In the genomic region with DNA sequence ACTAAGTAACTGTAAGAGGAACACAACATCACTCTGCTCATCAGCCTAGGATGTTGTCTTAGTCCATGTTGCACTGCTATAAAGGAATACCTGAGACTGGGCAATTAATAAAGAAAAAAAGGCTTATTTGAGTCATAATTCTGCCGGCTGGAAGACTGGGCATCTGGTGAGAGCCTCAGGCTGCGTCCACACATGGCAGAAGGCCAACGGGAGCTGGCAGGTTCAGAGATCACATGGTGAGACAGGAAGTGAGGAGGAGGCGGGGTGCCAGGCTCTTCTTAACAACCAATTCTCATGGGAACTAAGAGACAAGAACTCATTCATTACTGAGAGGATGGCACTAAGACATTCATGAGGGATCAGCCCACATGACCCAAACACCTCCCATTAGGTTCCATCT, we compare ENCODE assay signal across 8 cellular contexts. TPM values are rescaled to one million over a fixed set of nuclear protein-coding genes. Genes with fewer than 3 reads are reported as not detected.
DNase-seq lines count a peak whose midpoint lies in the region; ATAC-seq lines count a peak whose summit lies in the region.

No MANE protein-coding gene starts in this region.

- H3K36me3 Mint-ChIP-seq in stimulated activated memory B cell treated with anti-CD40 and anti-IgM and Interleukin-4, amounts not matched to agents 10 μg/mL and 1 μg/mL and 100 μg/mL, for 72 hours: peaks cover 51% of the 10 kb centered on the region
- H3K36me3 Mint-ChIP-seq in activated naive CD4-positive, alpha-beta T cell treated with anti-CD3 and anti-CD28 coated beads, Interleukin-2, amount 50 U/mL, for 72 hours: peaks cover 5 to 6% of the 10 kb centered on the region in 2 donors

- no peaks in the 10 kb centered on the region for H3K9me3 Mint-ChIP-seq in stimulated activated memory B cell treated with anti-CD40 and anti-IgM and Interleukin-4, amounts not matched to agents 10 μg/mL and 1 μg/mL and 100 μg/mL, for 72 hours
- no peaks in the 10 kb centered on the region for H3K9me3 Mint-ChIP-seq in activated naive CD4-positive, alpha-beta T cell treated with anti-CD3 and anti-CD28 coated beads, Interleukin-2, amount 50 U/mL, for 72 hours

- H3K4me3 Mint-ChIP-seq in stimulated activated memory B cell treated with anti-CD40 and anti-IgM and Interleukin-4, amounts not matched to agents 10 μg/mL and 1 μg/mL and 100 μg/mL, for 72 hours: no peak overlapping the region

- H3K27me3 Mint-ChIP-seq in stimulated activated memory B cell treated with anti-CD40 and anti-IgM and Interleukin-4, amounts not matched to agents 10 μg/mL and 1 μg/mL and 100 μg/mL, for 72 hours: no peaks in the 10 kb centered on the region

- H3K4me1 Mint-ChIP-seq in stimulated activated memory B cell treated with anti-CD40 and anti-IgM and Interleukin-4, amounts not matched to agents 10 μg/mL and 1 μg/mL and 100 μg/mL, for 72 hours: peaks cover 16% of the 10 kb centered on the region

- intact Hi-C loops in head of caudate nucleus (cut with DNase I): no loop called here

- H3K27ac Mint-ChIP-seq in stimulated activated memory B cell treated with anti-CD40 and anti-IgM and Interleukin-4, amounts not matched to agents 10 μg/mL and 1 μg/mL and 100 μg/mL, for 72 hours: peak overlapping the region; percentile 15
- H3K27ac Mint-ChIP-seq in activated naive CD4-positive, alpha-beta T cell treated with anti-CD3 and anti-CD28 coated beads, Interleukin-2, amount 50 U/mL, for 72 hours: peak overlapping the region in 1 of 2 donors; percentile 22

- ATAC-seq in HG03469 (IDR thresholded peaks at IDR 0.05; ENCODE audit: unreplicated experiment) (peak; percentile 40), HG03442 (IDR thresholded peaks at IDR 0.05; ENCODE audit: unreplicated experiment) (no peak)
- peak; percentile 31 for ATAC-seq in stimulated activated memory B cell treated with anti-CD40 and anti-IgM and Interleukin-4, amounts not matched to agents 10 μg/mL and 1 μg/mL and 100 μg/mL, for 72 hours
- no peak for ATAC-seq in activated naive CD4-positive, alpha-beta T cell treated with anti-CD3 and anti-CD28 coated beads, Interleukin-2, amount 50 U/mL, for 72 hours

- DNase-seq in SHP77 treated with DMSO at 0.1 percent for 48 hours (lab: John Stamatoyannopoulos, UW): peak; percentile 49
- peak in 41 of 42 donors; percentile 10 to 76 (median 49) for DNase-seq in head of caudate nucleus
- no peak for DNase-seq in ecto neural progenitor cell (ENCODE audit: low spot score)
- no peak for DNase-seq in activated naive CD4-positive, alpha-beta T cell treated with anti-CD3 and anti-CD28 coated beads, Interleukin-2, amount 50 U/mL, for 72 hours (ENCODE audit: low spot score in 2 of 2)
- DNase-seq in NAMALWA (ENCODE audit: low spot score): no peak

RNA-seq across cellular contexts. Expression of a gene that starts 46.8 kb away (rescaled TPM):
- total RNA-seq in activated naive CD4-positive, alpha-beta T cell treated with anti-CD3 and anti-CD28 coated beads, Interleukin-2, amount 50 U/mL, for 72 hours: 10 to 100 TPM; 20.9 to 34.2 TPM

Comparison
In these comparisons a context has a peak if more than half of its experiments do, and no peak if none do; other contexts are left out.
1. ATAC-seq: peak in HG03469 (single experiment) and stimulated activated memory B cell treated with anti-CD40 and anti-IgM and Interleukin-4, amounts not matched to agents 10 μg/mL and 1 μg/mL and 100 μg/mL, for 72 hours (single experiment); none in HG03442 (single experiment) and activated naive CD4-positive, alpha-beta T cell treated with anti-CD3 and anti-CD28 coated beads, Interleukin-2, amount 50 U/mL, for 72 hours (0 of 2).
2. DNase-seq: peak in SHP77 treated with DMSO at 0.1 percent for 48 hours (single experiment) and head of caudate nucleus (41 of 42); none in ecto neural progenitor cell (single experiment), activated naive CD4-positive, alpha-beta T cell treated with anti-CD3 and anti-CD28 coated beads, Interleukin-2, amount 50 U/mL, for 72 hours (0 of 2) and NAMALWA (single experiment).